In genomic region chr3:191005790-191006189, GRCh38 we compare ENCODE assay signal across 1 cellular context.
A peak's percentile ranks its signal among the peaks of the same experiment; 100 is the strongest.
TF ChIP-seq lines count a peak whose summit lies in the region.

No MANE protein-coding gene starts in this region.

TF ChIP-seq in GM12878, 131 proteins besides CTCF, POLR2A, EP300 and RAD21 (continued from another document):
- TF ChIP-seq BCLAF1 (IDR thresholded peaks at IDR 0.05) (no peak), NFYA (IDR thresholded peaks at IDR 0.05; ENCODE audit: borderline replicate concordance, low read depth, low read length) (no peak), YY1 (IDR thresholded peaks at IDR 0.05; ENCODE audit: low read depth, low read length) (peak; percentile 70; the same call in 1 of the 2 replicates), ZNF274 (IDR thresholded peaks at IDR 0.05; ENCODE audit: insufficient read depth, insufficient read length) (no peak), SMARCA5 (IDR thresholded peaks at IDR 0.05) (no peak), RUNX3 (IDR thresholded peaks at IDR 0.05; ENCODE audit: low read length) (peak; percentile 53), ZNF24 (IDR thresholded peaks at IDR 0.05) (no peak), KLF5 (IDR thresholded peaks at IDR 0.05; ENCODE audit: partially characterized antibody) (no peak), JUND (IDR thresholded peaks at IDR 0.05; ENCODE audit: low read depth, low read length) (no peak), BMI1 (IDR thresholded peaks at IDR 0.05; ENCODE audit: borderline replicate concordance) (no peak), PRDM15 (CRISPR knock-in tag; IDR thresholded peaks at IDR 0.05) (no peak), HDAC6 (IDR thresholded peaks at IDR 0.05; ENCODE audit: unreplicated experiment) (no peak), FOXK2 (IDR thresholded peaks at IDR 0.05) (no peak), ESRRA (IDR thresholded peaks at IDR 0.05; ENCODE audit: low read length) (no peak), IKZF2 (IDR thresholded peaks at IDR 0.05) (peak in 1 of 2 experiments; percentile 26; a peak in 1 of 4 replicates), ATF3 (IDR thresholded peaks at IDR 0.05; ENCODE audit: borderline replicate concordance, extremely low read depth, low read depth, low read length) (no peak), LARP7 (IDR thresholded peaks at IDR 0.05) (no peak)
